ENCODE assay signal across 27 cellular contexts in the genomic region with DNA sequence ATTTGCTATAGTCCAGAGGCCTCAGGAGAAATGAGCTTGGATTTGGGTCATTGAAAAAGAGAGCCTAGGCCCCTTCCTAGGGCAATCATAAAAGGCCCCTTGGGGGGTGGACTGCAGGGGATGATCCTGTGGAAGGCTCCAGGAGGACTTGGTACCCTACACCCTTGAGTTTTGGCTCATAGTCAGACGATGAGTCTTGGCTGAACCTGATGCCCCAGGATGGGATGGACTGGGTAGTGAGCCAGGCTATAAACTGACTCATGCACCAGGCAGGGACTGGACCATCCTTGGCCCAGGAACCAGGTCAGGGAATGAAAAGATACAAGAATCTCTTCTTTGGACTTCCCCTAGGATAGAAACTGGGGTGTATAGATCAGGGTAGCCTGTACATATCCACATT. TPM values are rescaled to one million over a fixed set of nuclear protein-coding genes. Genes with fewer than 3 reads are reported as not detected.
DNase-seq lines count a peak whose midpoint lies in the region; ATAC-seq, FAIRE-seq and TF ChIP-seq lines count a peak whose summit lies in the region.
"Had no signal": no experiment of that assay in that cellular context is flagged by ENCODE, and none has a peak within 500 bp of the region (broad histone marks: within the 10 kb centered on the region; RNA-seq: fewer than 3 reads in every experiment).

No MANE protein-coding gene starts in this region.

- peaks cover 0 to 3% (median 0%) of the 10 kb centered on the region in 5 donors for H3K36me3 Mint-ChIP-seq in naive thymus-derived CD4-positive, alpha-beta T cell
- H3K36me3 Mint-ChIP-seq: stimulated activated effector memory CD8-positive, alpha-beta T cell treated with anti-CD3 and anti-CD28 coated beads, Interleukin-12 subunit alpha, Interleukin-12 subunit beta, amount 100 ng/mL, for 72 hours had no signal

- no peaks in the 10 kb centered on the region for H3K4me1 Mint-ChIP-seq in naive thymus-derived CD4-positive, alpha-beta T cell
- H3K4me1 Mint-ChIP-seq: stimulated activated effector memory CD8-positive, alpha-beta T cell treated with anti-CD3 and anti-CD28 coated beads, Interleukin-12 subunit alpha, Interleukin-12 subunit beta, amount 100 ng/mL, for 72 hours; T-helper 17 cell had no signal

- H3K9me3 ChIP-seq in naive thymus-derived CD4-positive, alpha-beta T cell (ENCODE audit: control insufficient read depth in 2 of 3, low read length in 3 of 3): no peaks in the 10 kb centered on the region
- H3K9me3 ChIP-seq: adrenal gland, colonic mucosa, uterus had no signal

- peaks cover 19 to 58% (median 34%) of the 10 kb centered on the region in 5 donors for H3K27me3 Mint-ChIP-seq in naive thymus-derived CD4-positive, alpha-beta T cell

- H3K4me3 ChIP-seq in naive thymus-derived CD4-positive, alpha-beta T cell (ENCODE audit: low read length): no peak overlapping the region
- H3K4me3 ChIP-seq: adrenal gland, colonic mucosa, smooth muscle cell, uterus had no signal

- no peak overlapping the region for H3K27ac Mint-ChIP-seq in naive thymus-derived CD4-positive, alpha-beta T cell
- H3K27ac Mint-ChIP-seq: activated T-cell treated with anti-CD3 and anti-CD28 coated beads, Interleukin-2, amount 50 U/mL, for 24 hours; H9; stimulated activated effector memory CD8-positive, alpha-beta T cell treated with anti-CD3 and anti-CD28 coated beads, Interleukin-12 subunit alpha, Interleukin-12 subunit beta, amount 100 ng/mL, for 72 hours; T-helper 17 cell had no signal

- peaks cover 0 to 2% (median 0%) of the 10 kb centered on the region in 11 donors for H3K9me3 Mint-ChIP-seq in naive thymus-derived CD4-positive, alpha-beta T cell
- H3K9me3 Mint-ChIP-seq: activated T-cell treated with anti-CD3 and anti-CD28 coated beads, Interleukin-2, amount 50 U/mL, for 24 hours; H9; stimulated activated effector memory CD8-positive, alpha-beta T cell treated with anti-CD3 and anti-CD28 coated beads, Interleukin-12 subunit alpha, Interleukin-12 subunit beta, amount 100 ng/mL, for 72 hours had no signal

- no peak for FAIRE-seq in H54 (lab: Jason Lieb, UNC)
- FAIRE-seq: GM18507, kidney had no signal

- no peaks in the 10 kb centered on the region for H3K4me1 ChIP-seq in naive thymus-derived CD4-positive, alpha-beta T cell (ENCODE audit: control insufficient read depth in 2 of 2, insufficient read depth in 2 of 2, low read length in 2 of 2)
- H3K4me1 ChIP-seq: adrenal gland, colonic mucosa, uterus had no signal

- DNase-seq in AG20443 (ENCODE audit: low spot score): peak; percentile 62
- peak; percentile 54 for DNase-seq in GM03348 (ENCODE audit: low spot score)
- peak; percentile 24 for DNase-seq in amniotic epithelial cell (ENCODE audit: low read depth)
- no peak for DNase-seq in left lobe of liver (ENCODE audit: low spot score)
- DNase-seq in superior temporal gyrus (ENCODE audit: extremely low spot score): no peak
- no peak for DNase-seq in H54 (ENCODE audit: insufficient read length, low spot score)
- no peak for DNase-seq in naive thymus-derived CD4-positive, alpha-beta T cell
- DNase-seq: activated CD4-positive, alpha-beta T cell treated with anti-CD3 and anti-CD28 coated beads for 48 hours; activated T-cell treated with anti-CD3 and anti-CD28 coated beads, Interleukin-2, amount 50 U/mL, for 24 hours; colonic mucosa; effector memory CD4-positive, alpha-beta T cell; erythroblast; GF-D8; H9; KG1; kidney; MV-4-11; NCI-H146; NCI-H524; NK-92 treated with Interleukin-12 subunit alpha and Interleukin-12 subunit beta, amount 100 ng/mL, for 24 hours; stimulated activated CD4-positive, alpha-beta T cell treated with anti-CD3 and anti-CD28 coated beads, Interleukin-2, amount 100 ng/mL, for 24 hours; T-helper 17 cell; uterus had no signal

- ATAC-seq in left lobe of liver: peak; percentile 69
- ATAC-seq in naive thymus-derived CD4-positive, alpha-beta T cell: no peak
- ATAC-seq: stimulated activated effector memory CD8-positive, alpha-beta T cell treated with anti-CD3 and anti-CD28 coated beads, Interleukin-12 subunit alpha, Interleukin-12 subunit beta, amount 100 ng/mL, for 72 hours; T-helper 17 cell had no signal

- no peaks in the 10 kb centered on the region for H3K27me3 ChIP-seq in naive thymus-derived CD4-positive, alpha-beta T cell (ENCODE audit: control insufficient read depth in 2 of 2, insufficient read depth in 2 of 2, low read length in 2 of 2)
- H3K27me3 ChIP-seq: adrenal gland, colonic mucosa, uterus had no signal

- intact Hi-C loops in naive thymus-derived CD4-positive, alpha-beta T cell (cut with micrococcal nuclease): no loop called here

- POLR2A ChIA-PET in naive thymus-derived CD4-positive, alpha-beta T cell (lab: Charles Lee): no interaction called here

- TF ChIP-seq POLR2A in H54 (IDR thresholded peaks at IDR 0.05; ENCODE audit: low read depth, low read length): no peak

- no peaks in the 10 kb centered on the region for H3K36me3 ChIP-seq in naive thymus-derived CD4-positive, alpha-beta T cell (ENCODE audit: control insufficient read depth in 2 of 3, insufficient read depth in 3 of 3, low read length in 3 of 3)
- H3K36me3 ChIP-seq: adrenal gland, colonic mucosa, uterus had no signal

- H3K27ac ChIP-seq in naive thymus-derived CD4-positive, alpha-beta T cell (ENCODE audit: low read depth, low read length): no peak overlapping the region
- H3K27ac ChIP-seq: adrenal gland, colonic mucosa, uterus had no signal

- CTCF ChIA-PET in naive thymus-derived CD4-positive, alpha-beta T cell (lab: Charles Lee): interaction anchor here (0.6 kb wide), 1 partner anchor 10 kb away, joined by 5 read pairs; no protein-coding TSS in a partner anchor

- H3K4me3 Mint-ChIP-seq in naive thymus-derived CD4-positive, alpha-beta T cell: no peak overlapping the region
- H3K4me3 Mint-ChIP-seq: activated T-cell treated with anti-CD3 and anti-CD28 coated beads, Interleukin-2, amount 50 U/mL, for 24 hours; H9; stimulated activated effector memory CD8-positive, alpha-beta T cell treated with anti-CD3 and anti-CD28 coated beads, Interleukin-12 subunit alpha, Interleukin-12 subunit beta, amount 100 ng/mL, for 72 hours; T-helper 17 cell had no signal

RNA-seq across cellular contexts. Expression of a gene that starts 54.2 kb away (rescaled TPM):
- total RNA-seq in left lobe of liver: 32.0 TPM
- 1 to 10 TPM in 2 of 5 experiments, under 1 TPM in 3; 0.24 to 2.2 (median 0.48) TPM for total RNA-seq in naive thymus-derived CD4-positive, alpha-beta T cell
- polyA plus RNA-seq in naive thymus-derived CD4-positive, alpha-beta T cell: not detected

Comparison
In these comparisons a context has a peak if more than half of its experiments do, and no peak if none do; other contexts are left out.
1. DNase-seq: peak in AG20443 (single experiment), GM03348 (single experiment) and amniotic epithelial cell (single experiment); none in left lobe of liver (single experiment), superior temporal gyrus (single experiment), H54 (single experiment) and naive thymus-derived CD4-positive, alpha-beta T cell (0 of 9).
2. RNA of a gene that starts 54.2 kb away (total RNA-seq): 32.0 TPM in left lobe of liver (single experiment); 0.24 to 2.2 TPM in naive thymus-derived CD4-positive, alpha-beta T cell; every median in the first group is over 10 times any median in the second.